Comparison of ENCODE assay signal across 8 cellular contexts in the genomic region with DNA sequence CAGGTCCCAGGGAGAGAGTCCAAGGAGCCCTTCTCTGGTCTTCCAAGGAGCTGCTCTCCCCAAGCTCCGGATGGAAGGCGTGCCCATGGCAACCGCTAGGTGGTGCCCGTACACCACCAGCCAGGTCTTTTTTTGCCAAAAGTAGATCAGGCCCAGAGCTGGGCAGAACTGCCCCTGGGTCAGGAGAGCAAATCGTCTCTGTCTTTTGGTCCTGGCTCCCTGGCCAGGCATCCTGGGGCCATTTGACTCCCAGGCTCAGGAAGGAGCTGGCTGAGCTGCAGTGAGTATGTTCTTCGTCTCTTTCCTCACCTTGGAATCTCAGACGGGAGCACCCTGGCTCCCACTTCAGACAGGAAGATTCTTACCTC. TPM values are rescaled to one million over a fixed set of nuclear protein-coding genes. Genes with fewer than 3 reads are reported as not detected.
DNase-seq lines count a peak whose midpoint lies in the region; ATAC-seq, FAIRE-seq and TF ChIP-seq lines count a peak whose summit lies in the region.

No MANE protein-coding gene starts in this region.

- H3K4me1 ChIP-seq in pancreas, result peaks cover 14 to 24% (median 17%) of the 10 kb centered on the region in 3 donors
- H3K4me1 ChIP-seq in tibial artery, result peaks cover 0 to 31% (median 20%) of the 10 kb centered on the region in 4 donors

- H3K4me3 ChIP-seq in LNCaP clone FGC (ENCODE audit: low read depth, low read length) (no peak overlapping the region), pancreas (peak overlapping the region in 1 of 4 donors; percentile 30), tibial artery (no peak overlapping the region)

- H3K27ac ChIP-seq in pancreas (peak overlapping the region in 2 of 4 donors; percentile 71 to 78), tibial artery (no peak overlapping the region)

- H3K36me3 ChIP-seq in pancreas (no peaks in the 10 kb centered on the region), tibial artery (no peaks in the 10 kb centered on the region)

- intact Hi-C loops in pancreas (cut with DNase I), result loop anchor here in 2 of 3 donors (2.0 to 5.0 kb wide), 2 partner anchors 43 to 49 kb away; no protein-coding TSS in a partner anchor
- intact Hi-C loops in tibial artery (cut with DNase I; ENCODE audit: low total_unique reads), result no loop called here

- 9 to 13% methylated on average over 7 of the region's 7 CpGs for WGBS in pancreas, 2 donors

- ATAC-seq in GM18873 (IDR thresholded peaks at IDR 0.05; ENCODE audit: low FRiP score, unreplicated experiment) (peak; percentile 50), pancreas (peak; percentile 75 to 89 (median 81))

- DNase-seq in AG08396 (ENCODE audit: low spot score), result peak; percentile 88
- no peak for DNase-seq in LNCaP clone FGC (ENCODE audit: low read depth)
- peak; percentile 59 for DNase-seq in SK-N-DZ (ENCODE audit: low spot score)
- peak; percentile 81 for DNase-seq in activated naive CD4-positive, alpha-beta T cell treated with Interleukin-2 at 50 U/mL for 16 hours
- DNase-seq in germinal center (ENCODE audit: low spot score), result peak; percentile 86
- DNase-seq in pancreas, result peak; percentile 74 to 92 (median 85)
- peak; percentile 74 to 87 for DNase-seq in tibial artery

- TF ChIP-seq CTCF in LNCaP clone FGC (IDR thresholded peaks at IDR 0.05; ENCODE audit: control insufficient read depth, extremely low read depth, insufficient read depth) (peak; percentile 72), pancreas (IDR thresholded peaks at IDR 0.05) (peak; percentile 91 to 97 (median 95)), tibial artery (IDR thresholded peaks at IDR 0.05) (peak; percentile 97 to 99)

- H3K9me3 ChIP-seq in pancreas (no peaks in the 10 kb centered on the region), tibial artery (no peaks in the 10 kb centered on the region)

- H3K27me3 ChIP-seq in pancreas, result no peaks in the 10 kb centered on the region
- peaks cover 0 to 17% of the 10 kb centered on the region in 2 donors for H3K27me3 ChIP-seq in tibial artery

- no peak for FAIRE-seq in pancreas (lab: Jason Lieb, UNC)

RNA-seq across cellular contexts. Expression of gene BCL3, which starts 24.6 kb away (rescaled TPM):
- polyA plus RNA-seq in SK-N-DZ (2014; cell fraction: cytosol; rRNA removed), result 0.08 and 0.69 TPM in 2 replicates
- 0.34 and 1.4 TPM in 2 replicates for polyA plus RNA-seq in SK-N-DZ (2014; cell fraction: nucleus; rRNA removed)
- total RNA-seq in pancreas, result 10 to 100 TPM; 13.9 to 50.3 (median 30.0) TPM
- 100 to 1,000 TPM in 1 of 2 donors, 10 to 100 TPM in 1; 79.9 to 113 TPM for polyA plus RNA-seq in pancreas

RNA-seq across cellular contexts. Expression of gene CEACAM16, which starts 25.0 kb away (rescaled TPM):
- not detected in 2 replicates for polyA plus RNA-seq in SK-N-DZ (2014; cell fraction: cytosol; rRNA removed)
- polyA plus RNA-seq in SK-N-DZ (2014; cell fraction: nucleus; rRNA removed), result not detected in 2 replicates
- total RNA-seq in pancreas, result 1 to 10 TPM in 1 of 6 donors, under 1 TPM in 3, not detected in 2; 0.16 to 1.0 (median 0.31) TPM
- polyA plus RNA-seq in pancreas, result under 1 TPM in 1 of 2 donors, not detected in 1; 0.57 TPM

RNA-seq across cellular contexts. Expression of gene CEACAM19, which starts 52.7 kb away (rescaled TPM):
- polyA plus RNA-seq in SK-N-DZ (2014; cell fraction: cytosol; rRNA removed), result 0.08 and 0.18 TPM in 2 replicates
- 0.07 and 0.75 TPM in 2 replicates for polyA plus RNA-seq in SK-N-DZ (2014; cell fraction: nucleus; rRNA removed)
- total RNA-seq in pancreas, result 1 to 10 TPM; 2.4 to 6.4 (median 4.0) TPM
- polyA plus RNA-seq in pancreas, result 10 to 100 TPM; 20.6 to 27.7 TPM

RNA-seq across cellular contexts. Expression of gene CBLC, which starts 53.8 kb away (rescaled TPM):
- not detected in 2 replicates for polyA plus RNA-seq in SK-N-DZ (2014; cell fraction: cytosol; rRNA removed)
- polyA plus RNA-seq in SK-N-DZ (2014; cell fraction: nucleus; rRNA removed), result not detected in 2 replicates
- 10 to 100 TPM; 10.1 to 14.8 (median 12.1) TPM for total RNA-seq in pancreas
- 10 to 100 TPM; 16.5 to 29.7 TPM for polyA plus RNA-seq in pancreas
